In the genomic region with DNA sequence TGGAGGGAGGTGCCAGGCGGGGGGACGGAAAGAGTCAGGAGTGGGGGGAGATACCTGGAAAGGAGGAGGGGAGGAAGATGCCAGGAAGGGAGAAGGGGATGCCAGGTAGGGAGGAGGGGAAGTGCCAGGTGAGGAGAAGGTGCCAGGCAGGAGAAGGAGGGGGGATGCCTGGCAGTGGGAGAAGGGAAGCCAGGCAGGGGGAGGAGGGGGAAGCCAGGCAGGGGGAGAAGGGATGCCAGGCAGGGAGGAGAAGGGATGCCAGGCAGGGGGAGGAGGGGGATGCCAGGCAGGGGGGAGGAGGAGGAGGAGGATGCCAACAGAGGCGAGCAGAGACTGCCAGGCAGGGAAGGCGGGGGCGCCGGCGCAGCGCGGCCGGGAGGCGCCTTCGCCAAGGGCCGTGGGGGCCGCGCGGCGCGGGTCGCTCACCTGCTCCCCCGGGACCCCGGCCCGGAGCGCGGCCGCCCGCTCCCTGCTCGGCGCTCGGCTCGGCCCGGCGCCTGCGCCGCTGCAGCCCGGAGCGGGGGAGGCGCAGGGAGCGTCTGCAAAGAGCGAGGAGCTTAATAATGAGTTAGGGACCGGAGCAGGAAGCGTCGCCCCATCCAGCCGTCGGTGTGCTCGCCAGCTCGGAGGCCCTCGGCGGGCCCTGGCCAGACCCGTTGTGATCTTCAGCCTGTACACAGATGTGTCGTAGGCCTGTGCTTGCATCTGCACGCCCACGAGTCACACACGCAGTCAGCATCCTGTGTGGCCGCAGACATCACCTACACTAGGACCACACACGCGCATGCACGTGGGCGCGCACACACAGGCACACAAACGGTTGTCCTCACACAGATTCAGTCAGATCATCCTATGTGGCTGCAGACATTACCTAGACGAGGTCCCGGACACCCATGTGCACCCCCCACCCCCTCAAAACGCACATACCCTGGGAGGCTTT, we compare ENCODE assay signal across 8 cellular contexts. TPM values are rescaled to one million over a fixed set of nuclear protein-coding genes. Genes with fewer than 3 reads are reported as not detected.
DNase-seq lines count a peak whose midpoint lies in the region; ATAC-seq and TF ChIP-seq lines count a peak whose summit lies in the region.

No MANE protein-coding gene starts in this region.

- WGBS in gastroesophageal sphincter (ENCODE audit: low coverage in 1 of 2), 2 donors: 0% methylated on average over 11 of the region's 63 CpGs; no CpG with 5 or more reads in 1 of the 2 donors

- H3K27me3 ChIP-seq in GM06990 (replicated peaks; ENCODE audit: control insufficient read depth, insufficient read depth, low read length): no peaks in the 10 kb centered on the region; the same call in none of the 2 replicates
- peaks cover 42% of the 10 kb centered on the region for H3K27me3 ChIP-seq in HUES6 (ENCODE audit: control insufficient read depth, insufficient read depth, low read length)
- no peaks in the 10 kb centered on the region for H3K27me3 ChIP-seq in Panc1 (ENCODE audit: control insufficient read depth, insufficient read depth, low read length)
- no peaks in the 10 kb centered on the region for H3K27me3 ChIP-seq in gastroesophageal sphincter
- peaks cover 18% of the 10 kb centered on the region for H3K27me3 ChIP-seq in neutrophil

- H3K36me3 ChIP-seq in GM06990 (ENCODE audit: control insufficient read depth, insufficient read depth, low read length) (no peaks in the 10 kb centered on the region), HUES6 (ENCODE audit: control insufficient read depth, insufficient read depth, low read length) (no peaks in the 10 kb centered on the region), Panc1 (ENCODE audit: control insufficient read depth, insufficient read depth, low read length) (no peaks in the 10 kb centered on the region), gastroesophageal sphincter (no peaks in the 10 kb centered on the region), neutrophil (no peaks in the 10 kb centered on the region)

- CTCF ChIA-PET in Panc1 (lab: Charles Lee): interaction anchor here (0.7 kb wide), 1 partner anchor 31 kb away, joined by 3 read pairs; no protein-coding TSS in a partner anchor

- no peak for TF ChIP-seq EP300 in gastroesophageal sphincter (IDR thresholded peaks at IDR 0.05)

- H3K9me3 ChIP-seq in HUES6 (ENCODE audit: control insufficient read depth, insufficient read depth, low read depth, low read length) (no peaks in the 10 kb centered on the region), Panc1 (ENCODE audit: control insufficient read depth, insufficient read depth, low read depth, low read length) (no peaks in the 10 kb centered on the region), gastroesophageal sphincter (no peaks in the 10 kb centered on the region), neutrophil (no peaks in the 10 kb centered on the region)

- DNase-seq in GM06990 (ENCODE audit: extremely low read depth, insufficient read length) (peak; percentile 55), Panc1 (ENCODE audit: low read depth, low spot score) (no peak), substantia nigra (lab: John Stamatoyannopoulos, UW) (peak in 27 of 49 donors; percentile 17 to 86 (median 43))
- DNase-seq in activated gamma-delta T cell treated with anti-CD3 and anti-CD28 coated beads, Interleukin-2, amount 50 U/mL, for 16 hours (ENCODE audit: low read depth): peak; percentile 24

- POLR2A ChIA-PET in Panc1 (lab: Charles Lee): interaction anchor here (0.5 to 0.6 kb wide), 2 partner anchors 9 to 53 kb away, joined by 3 to 9 read pairs; no protein-coding TSS in a partner anchor

- no peak overlapping the region for H3K27ac ChIP-seq in HUES6 (ENCODE audit: low read depth, low read length)
- H3K27ac ChIP-seq in Panc1 (ENCODE audit: low read length): no peak overlapping the region
- H3K27ac ChIP-seq in gastroesophageal sphincter: peak overlapping the region in 2 of 4 donors; percentile 65 to 69
- no peak overlapping the region for H3K27ac ChIP-seq in neutrophil
- H3K27ac ChIP-seq in substantia nigra (ENCODE audit: low read depth, low read length, poor library complexity, severe bottlenecking): peak overlapping the region; percentile 5

- H3K9ac ChIP-seq in HUES6 (ENCODE audit: low read length): no peak overlapping the region

- H3K4me3 ChIP-seq in GM06990 (replicated peaks; ENCODE audit: low read depth, low read length) (peak overlapping the region; percentile 42), HUES6 (ENCODE audit: low read depth, low read length) (peak overlapping the region; percentile 43), Panc1 (ENCODE audit: low read depth in 2 of 2, low read length in 2 of 2) (peak overlapping the region; percentile 38 to 40), gastroesophageal sphincter (peak overlapping the region; percentile 38 to 53), neutrophil (ENCODE audit: low read depth in 1 of 2, low read length in 1 of 2) (peak overlapping the region; percentile 43 to 64)

- TF ChIP-seq POLR2A in gastroesophageal sphincter (IDR thresholded peaks at IDR 0.05): peak in 1 of 2 donors; percentile 23

- in situ Hi-C loops in Panc1 (cut with HindIII; ENCODE audit: low pct_unique_long_range_greater_than_20kb, low sequenced_read_pairs): no loop called here

- H3K4me1 ChIP-seq in HUES6 (ENCODE audit: control insufficient read depth, insufficient read depth, low read length) (peaks cover 6% of the 10 kb centered on the region), Panc1 (ENCODE audit: control insufficient read depth, insufficient read depth, low read length) (peaks cover 5% of the 10 kb centered on the region; the same call in 1 of the 2 replicates), gastroesophageal sphincter (peaks cover 0 to 35% (median 8%) of the 10 kb centered on the region in 3 donors), neutrophil (ENCODE audit: control insufficient read depth in 1 of 2, insufficient read depth in 1 of 2, low read depth in 1 of 2, low read length in 1 of 2) (peaks cover 51 to 52% of the 10 kb centered on the region in 2 experiments)

- TF ChIP-seq CTCF in GM06990 (IDR thresholded peaks at IDR 0.05; ENCODE audit: insufficient read depth, low read length, poor library complexity, severe bottlenecking) (no peak), Panc1 (IDR thresholded peaks at IDR 0.05) (no peak), gastroesophageal sphincter (IDR thresholded peaks at IDR 0.05) (no peak), neutrophil (IDR thresholded peaks at IDR 0.05) (no peak)

- peak; percentile 91 for ATAC-seq in Panc1
- peak; percentile 78 for ATAC-seq in gastroesophageal sphincter
- ATAC-seq in GM21737 (IDR thresholded peaks at IDR 0.05; ENCODE audit: unreplicated experiment): no peak

- intact Hi-C loops in Panc1 (cut with micrococcal nuclease; ENCODE audit: unreplicated experiment): no loop called here

- no TSS peak for BruUV-seq in Panc1 (replicated peaks; lab: Mats Ljungman, UMichigan)

RNA-seq across cellular contexts. Expression of a gene that starts 28.4 kb away (rescaled TPM):
- 27.8 TPM for total RNA-seq in Panc1 (2021; ENCODE audit: unreplicated experiment)
- 35.9 TPM for polyA plus RNA-seq in Panc1 (2012; ENCODE audit: insufficient read length)
- 10 to 100 TPM; 23.6 to 45.1 (median 39.8) TPM for total RNA-seq in gastroesophageal sphincter

RNA-seq across cellular contexts. Expression of a gene that starts 44.6 kb away (rescaled TPM):
- total RNA-seq in Panc1 (2021; ENCODE audit: unreplicated experiment) (44.9 TPM), gastroesophageal sphincter (10 to 100 TPM; 18.0 to 38.1 (median 25.7) TPM)
- 43.7 TPM for polyA plus RNA-seq in Panc1 (2012; ENCODE audit: insufficient read length)

RNA-seq across cellular contexts. Expression of a gene that starts 49.9 kb away (rescaled TPM):
- 64.4 TPM for total RNA-seq in Panc1 (2021; ENCODE audit: unreplicated experiment)
- 53.9 TPM for polyA plus RNA-seq in Panc1 (2012; ENCODE audit: insufficient read length)
- total RNA-seq in gastroesophageal sphincter: 10 to 100 TPM; 30.5 to 43.1 (median 36.5) TPM
